In genomic region chr15:69909719-69910444, GRCh38 we compare ENCODE assay signal across 1 cellular context.
TF ChIP-seq lines count a peak whose summit lies in the region.

No MANE protein-coding gene starts in this region.

TF ChIP-seq in K562, 482 proteins besides CTCF, POLR2A, EP300 and RAD21 (continued from another document):
- TF ChIP-seq USF1 (CRISPR knock-in tag; IDR thresholded peaks at IDR 0.05) (peak; percentile 58), MGA (IDR thresholded peaks at IDR 0.05) (0 out of 2 replicates have a peak, but pooled peaks have one; percentile 19), POLR3A (IDR thresholded peaks at IDR 0.05; ENCODE audit: borderline replicate concordance, extremely low read depth, insufficient read depth, insufficient read length) (no peak), HNRNPLL (IDR thresholded peaks at IDR 0.05; ENCODE audit: low read depth, low read length, poor library complexity, severe bottlenecking) (no peak)
- TF ChIP-seq, protein P1, sequence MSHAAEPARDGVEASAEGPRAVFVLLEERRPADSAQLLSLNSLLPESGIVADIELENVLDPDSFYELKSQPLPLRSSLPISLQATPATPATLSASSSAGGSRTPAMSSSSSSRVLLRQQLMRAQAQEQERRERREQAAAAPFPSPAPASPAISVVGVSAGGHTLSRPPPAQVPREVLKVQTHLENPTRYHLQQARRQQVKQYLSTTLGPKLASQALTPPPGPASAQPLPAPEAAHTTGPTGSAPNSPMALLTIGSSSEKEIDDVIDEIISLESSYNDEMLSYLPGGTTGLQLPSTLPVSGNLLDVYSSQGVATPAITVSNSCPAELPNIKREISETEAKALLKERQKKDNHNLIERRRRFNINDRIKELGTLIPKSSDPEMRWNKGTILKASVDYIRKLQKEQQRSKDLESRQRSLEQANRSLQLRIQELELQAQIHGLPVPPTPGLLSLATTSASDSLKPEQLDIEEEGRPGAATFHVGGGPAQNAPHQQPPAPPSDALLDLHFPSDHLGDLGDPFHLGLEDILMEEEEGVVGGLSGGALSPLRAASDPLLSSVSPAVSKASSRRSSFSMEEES (CRISPR knock-in tag; IDR thresholded peaks at IDR 0.05), result peak; percentile 85
TF ChIP-seq in K562: peak in this region for 8.
